ENCODE assay signal across 19 cellular contexts in the genomic region with DNA sequence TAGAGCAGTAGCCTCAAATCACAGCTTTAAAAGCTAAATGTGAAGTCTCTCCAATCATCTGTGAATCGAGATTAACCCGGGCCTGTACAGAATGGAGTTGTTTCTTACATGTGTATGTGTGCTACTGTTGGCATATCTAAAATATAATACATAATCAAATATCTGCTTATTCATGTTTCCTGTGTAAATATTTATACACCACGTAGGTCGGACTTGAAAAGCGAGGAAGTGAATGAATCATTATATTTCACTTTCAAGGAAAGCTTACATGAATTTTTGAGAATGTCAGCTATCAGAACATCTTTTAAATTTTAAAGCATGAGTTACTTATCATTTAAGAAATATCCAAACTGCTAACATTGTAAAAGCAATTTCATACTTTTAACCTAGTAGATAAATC.
DNase-seq lines count a peak whose midpoint lies in the region; ATAC-seq and TF ChIP-seq lines count a peak whose summit lies in the region.
"Had no signal": no experiment of that assay in that cellular context is flagged by ENCODE, and none has a peak within 500 bp of the region (broad histone marks: within the 10 kb centered on the region; RNA-seq: fewer than 3 reads in every experiment).

No MANE protein-coding gene starts in this region.

- H3K4me3 ChIP-seq in IMR-90 (ENCODE audit: insufficient read depth, low read depth, low read length) (no peak overlapping the region), astrocyte of the spinal cord (ENCODE audit: low read depth, low read length) (no peak overlapping the region), mucosa of descending colon (no peak overlapping the region)
- no peak overlapping the region for H3K4me3 ChIP-seq in CD8-positive, alpha-beta T cell (ENCODE audit: low read depth, low read length)
- H3K4me3 ChIP-seq: colonic mucosa, heart left ventricle, MG63, tibial nerve had no signal

- H4K20me1 ChIP-seq in IMR-90 (ENCODE audit: insufficient read depth, low read length), result no peaks in the 10 kb centered on the region

- H3K36me3 ChIP-seq in IMR-90 (ENCODE audit: control insufficient read depth, insufficient read depth, low read length) (no peaks in the 10 kb centered on the region), mucosa of descending colon (ENCODE audit: low read depth) (no peaks in the 10 kb centered on the region)
- no peaks in the 10 kb centered on the region for H3K36me3 ChIP-seq in CD8-positive, alpha-beta T cell (ENCODE audit: insufficient read depth, low read length)
- H3K36me3 ChIP-seq: colonic mucosa, heart left ventricle, MG63, tibial nerve had no signal

- no peak overlapping the region for H3K27ac Mint-ChIP-seq in CD8-positive, alpha-beta T cell
- H3K27ac Mint-ChIP-seq: activated T-helper 2 cell treated with anti-CD3 and anti-CD28 coated beads, Interferon-gamma antibody, Interleukin-2, Interleukin-4, amounts not matched to agents 10 μg/mL and 5 μg/mL and 100 μg/mL, durations not matched to agents 14 hours and 24 hours and 36 hours; HFFc6; mesothelial cell of epicardium; stimulated activated effector memory CD8-positive, alpha-beta T cell treated with anti-CD3 and anti-CD28 coated beads, Interleukin-12 subunit alpha, Interleukin-12 subunit beta, amount 100 ng/mL, for 72 hours had no signal

- no peak overlapping the region for H4K5ac ChIP-seq in IMR-90 (ENCODE audit: low read depth, low read length)

- H2BK120ac ChIP-seq in IMR-90 (ENCODE audit: low read depth, low read length), result no peak overlapping the region

- H3K9me3 Mint-ChIP-seq in CD8-positive, alpha-beta T cell, result no peaks in the 10 kb centered on the region
- H3K9me3 Mint-ChIP-seq: activated T-helper 2 cell treated with anti-CD3 and anti-CD28 coated beads, Interferon-gamma antibody, Interleukin-2, Interleukin-4, amounts not matched to agents 10 μg/mL and 5 μg/mL and 100 μg/mL, durations not matched to agents 14 hours and 24 hours and 36 hours; HFFc6; mesothelial cell of epicardium; stimulated activated effector memory CD8-positive, alpha-beta T cell treated with anti-CD3 and anti-CD28 coated beads, Interleukin-12 subunit alpha, Interleukin-12 subunit beta, amount 100 ng/mL, for 72 hours had no signal

- H2AK9ac ChIP-seq in IMR-90 (replicated peaks; ENCODE audit: low read depth, low read length, poor library complexity), result no peak overlapping the region

- H4K8ac ChIP-seq in IMR-90 (ENCODE audit: low read depth in 2 of 2, low read length in 2 of 2), result no peak overlapping the region

- no peak overlapping the region for H3K14ac ChIP-seq in IMR-90 (replicated peaks; ENCODE audit: low read depth, low read length)

- H3K9ac ChIP-seq in IMR-90 (ENCODE audit: low read depth, low read length), result no peak overlapping the region

- BruUV-seq in IMR-90 (replicated peaks; lab: Mats Ljungman, UMichigan), result no TSS peak

- H3K4me2 ChIP-seq in IMR-90 (ENCODE audit: low read depth, low read length), result no peak overlapping the region

- in situ Hi-C loops in IMR-90 (cut with MboI; ENCODE audit: low sequenced_read_pairs), result no loop called here
- in situ Hi-C loops in astrocyte of the spinal cord (cut with HindIII; ENCODE audit: low sequenced_read_pairs), result no loop called here

- no peaks in the 10 kb centered on the region for H3K4me1 Mint-ChIP-seq in CD8-positive, alpha-beta T cell (ENCODE audit: low read depth)
- H3K4me1 Mint-ChIP-seq: stimulated activated effector memory CD8-positive, alpha-beta T cell treated with anti-CD3 and anti-CD28 coated beads, Interleukin-12 subunit alpha, Interleukin-12 subunit beta, amount 100 ng/mL, for 72 hours had no signal

- peaks cover 3% of the 10 kb centered on the region for H3K4me1 ChIP-seq in IMR-90 (ENCODE audit: control insufficient read depth, insufficient read depth, low read length)
- H3K4me1 ChIP-seq in mucosa of descending colon (ENCODE audit: low read depth), result no peaks in the 10 kb centered on the region
- no peaks in the 10 kb centered on the region for H3K4me1 ChIP-seq in CD8-positive, alpha-beta T cell (ENCODE audit: insufficient read depth, low read length)
- H3K4me1 ChIP-seq: colonic mucosa had no signal

- WGBS in IMR-90 (ENCODE audit: extremely low coverage in 2 of 2, insufficient read length in 1 of 2), 2 experiments, result no CpG with 5 or more reads among the region's 5 CpGs

- DNase-seq in IMR-90 (peak; percentile 46), NCI-H2081 treated with DMSO at 0.1 percent for 48 hours (lab: John Stamatoyannopoulos, UW) (peak; percentile 65), astrocyte of the spinal cord (ENCODE audit: low read depth, low spot score) (peak; percentile 7), left colon (no peak), mucosa of descending colon (no peak), NCI-H524 treated with DMSO at 0.1 percent for 48 hours (lab: John Stamatoyannopoulos, UW) (no peak)
- DNase-seq in CD8-positive, alpha-beta T cell, result no peak
- DNase-seq: activated CD4-positive, alpha-beta T cell treated with anti-CD3 and anti-CD28 coated beads for 1 hour; amniotic stem cell; colonic mucosa; GF-D8; heart left ventricle; HFFc6; MG63; NCI-H2171 treated with DMSO at 0.1 percent for 48 hours had no signal

- H2BK20ac ChIP-seq in IMR-90 (ENCODE audit: low read depth, low read length), result no peak overlapping the region

- no peak overlapping the region for H3K56ac ChIP-seq in IMR-90 (ENCODE audit: extremely low read depth, insufficient read depth, low read length)

- H3K23ac ChIP-seq in IMR-90 (ENCODE audit: low read depth, low read length), result no peak overlapping the region

- no peak for TF ChIP-seq POLR2A in IMR-90 (IDR thresholded peaks at IDR 0.05; ENCODE audit: low read depth, low read length)

- ATAC-seq in IMR-90 (ENCODE audit: low read depth) (peak; percentile 37; the same call in 1 of the 2 replicates), left colon (peak; percentile 32), mucosa of descending colon (no peak)
- no peak for ATAC-seq in CD8-positive, alpha-beta T cell
- ATAC-seq: heart left ventricle; stimulated activated effector memory CD8-positive, alpha-beta T cell treated with anti-CD3 and anti-CD28 coated beads, Interleukin-12 subunit alpha, Interleukin-12 subunit beta, amount 100 ng/mL, for 72 hours had no signal

- no peak overlapping the region for H2BK5ac ChIP-seq in IMR-90 (ENCODE audit: low read depth, low read length, poor library complexity, severe bottlenecking)

- H3K27me3 ChIP-seq in IMR-90 (ENCODE audit: control insufficient read depth, insufficient read depth, low read length), result no peaks in the 10 kb centered on the region
- H3K27me3 ChIP-seq in CD8-positive, alpha-beta T cell (ENCODE audit: insufficient read depth, low read length), result no peaks in the 10 kb centered on the region
- H3K27me3 ChIP-seq: colonic mucosa, heart left ventricle, MG63, tibial nerve had no signal

- no peak overlapping the region for H4K91ac ChIP-seq in IMR-90 (ENCODE audit: insufficient read depth, low read depth, low read length)

- H3K9me3 ChIP-seq in IMR-90 (ENCODE audit: control insufficient read depth, insufficient read depth, low read length) (no peaks in the 10 kb centered on the region), mucosa of descending colon (no peaks in the 10 kb centered on the region)
- H3K9me3 ChIP-seq in CD8-positive, alpha-beta T cell (ENCODE audit: low read length), result no peaks in the 10 kb centered on the region
- H3K9me3 ChIP-seq: colonic mucosa, heart left ventricle, MG63, tibial nerve had no signal

- TF ChIP-seq CTCF in IMR-90 (conservative IDR thresholded peaks at IDR 0.05; ENCODE audit: low read depth, low read length) (no peak), astrocyte of the spinal cord (IDR thresholded peaks at IDR 0.05; ENCODE audit: low read depth, low read length) (no peak), mucosa of descending colon (IDR thresholded peaks at IDR 0.05) (no peak)
- no peak for TF ChIP-seq CTCF in CD8-positive, alpha-beta T cell (IDR thresholded peaks at IDR 0.05)

- H2BK15ac ChIP-seq in IMR-90 (ENCODE audit: low read depth, low read length), result no peak overlapping the region

- no peaks in the 10 kb centered on the region for H3K36me3 Mint-ChIP-seq in CD8-positive, alpha-beta T cell
- H3K36me3 Mint-ChIP-seq: mesothelial cell of epicardium; stimulated activated effector memory CD8-positive, alpha-beta T cell treated with anti-CD3 and anti-CD28 coated beads, Interleukin-12 subunit alpha, Interleukin-12 subunit beta, amount 100 ng/mL, for 72 hours had no signal

- H3K79me1 ChIP-seq in IMR-90 (ENCODE audit: low read depth in 1 of 2, low read length in 2 of 2), result no peaks in the 10 kb centered on the region

- CTCF ChIA-PET in IMR-90 (lab: Yijun Ruan, JAX), result interaction anchor here (1.2 kb wide), 1 partner anchor 13 kb away, joined by 4 read pairs; no protein-coding TSS in a partner anchor
- CTCF ChIA-PET in CD8-positive, alpha-beta T cell (lab: Charles Lee), result no interaction called here

- dilution Hi-C loops in IMR-90 (cut with HindIII; ENCODE audit: low sequenced_read_pairs, unreplicated experiment), result no loop called here

- intact Hi-C loops in IMR-90 (cut with micrococcal nuclease), result no loop called here
- intact Hi-C loops in left colon (cut with DNase I, micrococcal nuclease), result no loop called here
- intact Hi-C loops in mucosa of descending colon (cut with DNase I, micrococcal nuclease), result no loop called here
- intact Hi-C loops in CD8-positive, alpha-beta T cell (cut with DNase I, micrococcal nuclease), result no loop called here

- H3K4me3 Mint-ChIP-seq in CD8-positive, alpha-beta T cell, result no peak overlapping the region
- H3K4me3 Mint-ChIP-seq: HFFc6; mesothelial cell of epicardium; stimulated activated effector memory CD8-positive, alpha-beta T cell treated with anti-CD3 and anti-CD28 coated beads, Interleukin-12 subunit alpha, Interleukin-12 subunit beta, amount 100 ng/mL, for 72 hours had no signal

- no peak overlapping the region for H3K27ac ChIP-seq in IMR-90 (ENCODE audit: insufficient read depth, low read length)
- no peak overlapping the region for H3K27ac ChIP-seq in CD8-positive, alpha-beta T cell (ENCODE audit: low read depth, low read length)
- H3K27ac ChIP-seq: colonic mucosa, heart left ventricle, tibial nerve had no signal

- TF ChIP-seq RAD21 in IMR-90 (IDR thresholded peaks at IDR 0.05; ENCODE audit: low read length), result no peak

- no peak overlapping the region for H3K4ac ChIP-seq in IMR-90 (ENCODE audit: low read depth, low read length)

- no peak overlapping the region for H3K18ac ChIP-seq in IMR-90 (ENCODE audit: low read depth, low read length)

- POLR2A ChIA-PET in IMR-90 (lab: Charles Lee; ENCODE audit: unreplicated experiment), result interaction anchor here (0.6 kb wide), 1 partner anchor 45 kb away, joined by 3 read pairs; no protein-coding TSS in a partner anchor
- POLR2A ChIA-PET in CD8-positive, alpha-beta T cell (lab: Charles Lee), result no interaction called here

- H2AFZ ChIP-seq in IMR-90 (replicated peaks; ENCODE audit: low read length, poor library complexity), result no peak overlapping the region

- H2AK5ac ChIP-seq in IMR-90 (ENCODE audit: low read depth, low read length), result no peak overlapping the region

- H3K9me1 ChIP-seq in IMR-90 (ENCODE audit: insufficient read depth, low read length), result peaks cover 3% of the 10 kb centered on the region; the same call in 1 of the 2 replicates

- peaks cover 10% of the 10 kb centered on the region for H3K27me3 Mint-ChIP-seq in CD8-positive, alpha-beta T cell (ENCODE audit: low read depth)

TF ChIP-seq in IMR-90, 13 proteins besides CTCF, POLR2A, EP300 and RAD21:
- TF ChIP-seq NFE2L2 (IDR thresholded peaks at IDR 0.05; ENCODE audit: low read depth, low read length) (peak; percentile 26; the same call in 1 of the 2 replicates), MXI1 (IDR thresholded peaks at IDR 0.05; ENCODE audit: borderline replicate concordance, low read depth, low read length) (no peak)

Comparison
In these comparisons a context has a peak if more than half of its experiments do, and no peak if none do; other contexts are left out.
1. ATAC-seq: peak in IMR-90 (single experiment) and left colon (single experiment); none in mucosa of descending colon (single experiment) and CD8-positive, alpha-beta T cell (single experiment).
2. DNase-seq: peak in IMR-90 (single experiment), NCI-H2081 treated with DMSO at 0.1 percent for 48 hours (single experiment) and astrocyte of the spinal cord (single experiment); none in left colon (0 of 2), mucosa of descending colon (0 of 3), NCI-H524 treated with DMSO at 0.1 percent for 48 hours (single experiment) and CD8-positive, alpha-beta T cell (0 of 7).